In genomic region chr20:46837083-46837482, GRCh38 we compare ENCODE assay signal across 30 cellular contexts. TPM values are rescaled to one million over a fixed set of nuclear protein-coding genes. Genes with fewer than 3 reads are reported as not detected.
"Had no signal": no experiment of that assay in that cellular context is flagged by ENCODE, and none has a peak within 500 bp of the region (broad histone marks: within the 10 kb centered on the region; RNA-seq: fewer than 3 reads in every experiment).

No MANE protein-coding gene starts in this region.

- H3K9me3 Mint-ChIP-seq: immature natural killer cell; nephron; neural crest cell; stimulated activated effector memory CD8-positive, alpha-beta T cell treated with anti-CD3 and anti-CD28 coated beads, Interleukin-12 subunit alpha, Interleukin-12 subunit beta, amount 100 ng/mL, for 72 hours; stimulated activated naive CD8-positive, alpha-beta T cell treated with anti-CD3 and anti-CD28 coated beads, Interleukin-15, Interleukin-2, amounts not matched to agents 100 ng/mL and 50 ng/mL, for 24 hours had no signal

- H3K36me3 ChIP-seq: left lung, lower lobe of right lung, pancreas, prostate gland, sigmoid colon, spleen, suprapubic skin, thoracic aorta, tibial artery, upper lobe of right lung, uterus had no signal

- H3K27ac ChIP-seq: left lung, lower lobe of right lung, pancreas, prostate gland, sigmoid colon, spleen, suprapubic skin, thoracic aorta, tibial artery, upper lobe of right lung, uterus had no signal

- DNase-seq: immature natural killer cell; kidney; left colon; left lung; lower lobe of right lung; mammary epithelial cell; mesenchymal stem cell; naive thymus-derived CD8-positive, alpha-beta T cell; nucleus accumbens; pancreas; posterior cingulate gyrus; retina; right cardiac atrium; sigmoid colon; small intestine; spleen; stimulated activated CD4-positive, alpha-beta T cell treated with anti-CD3 and anti-CD28 coated beads, Interleukin-4, amount 100 ng/mL, for 24 hours; stimulated activated naive CD4-positive, alpha-beta T cell; tibial artery; trophoblast cell; upper lobe of right lung; uterus had no signal

- H3K4me1 ChIP-seq: left lung, lower lobe of right lung, pancreas, prostate gland, sigmoid colon, spleen, suprapubic skin, tibial artery, upper lobe of right lung, uterus had no signal

- H3K4me1 Mint-ChIP-seq: immature natural killer cell; naive thymus-derived CD8-positive, alpha-beta T cell; stimulated activated effector memory CD8-positive, alpha-beta T cell treated with anti-CD3 and anti-CD28 coated beads, Interleukin-12 subunit alpha, Interleukin-12 subunit beta, amount 100 ng/mL, for 72 hours had no signal

- H3K4me3 ChIP-seq: left lung, lower lobe of right lung, pancreas, prostate gland, sigmoid colon, spleen, suprapubic skin, thoracic aorta, tibial artery, upper lobe of right lung, uterus had no signal

- H3K27me3 ChIP-seq: pancreas, uterus had no signal

- ATAC-seq: left colon; left lung; lower lobe of right lung; naive thymus-derived CD8-positive, alpha-beta T cell; pancreas; right cardiac atrium; stimulated activated effector memory CD8-positive, alpha-beta T cell treated with anti-CD3 and anti-CD28 coated beads, Interleukin-12 subunit alpha, Interleukin-12 subunit beta, amount 100 ng/mL, for 72 hours; upper lobe of right lung had no signal

- FAIRE-seq: islet of Langerhans, kidney, pancreas, small intestine had no signal

- H3K36me3 Mint-ChIP-seq: naive thymus-derived CD8-positive, alpha-beta T cell; stimulated activated effector memory CD8-positive, alpha-beta T cell treated with anti-CD3 and anti-CD28 coated beads, Interleukin-12 subunit alpha, Interleukin-12 subunit beta, amount 100 ng/mL, for 72 hours had no signal

- H3K27ac Mint-ChIP-seq: immature natural killer cell; naive thymus-derived CD8-positive, alpha-beta T cell; nephron; stimulated activated effector memory CD8-positive, alpha-beta T cell treated with anti-CD3 and anti-CD28 coated beads, Interleukin-12 subunit alpha, Interleukin-12 subunit beta, amount 100 ng/mL, for 72 hours; stimulated activated naive CD8-positive, alpha-beta T cell treated with anti-CD3 and anti-CD28 coated beads, Interleukin-15, Interleukin-2, amounts not matched to agents 100 ng/mL and 50 ng/mL, for 24 hours had no signal

- H3K9me3 ChIP-seq: left lung, lower lobe of right lung, pancreas, prostate gland, sigmoid colon, spleen, suprapubic skin, thoracic aorta, tibial artery, upper lobe of right lung, uterus had no signal

- H3K4me3 Mint-ChIP-seq: immature natural killer cell; naive thymus-derived CD8-positive, alpha-beta T cell; nephron; neural crest cell; stimulated activated effector memory CD8-positive, alpha-beta T cell treated with anti-CD3 and anti-CD28 coated beads, Interleukin-12 subunit alpha, Interleukin-12 subunit beta, amount 100 ng/mL, for 72 hours; stimulated activated naive CD8-positive, alpha-beta T cell treated with anti-CD3 and anti-CD28 coated beads, Interleukin-15, Interleukin-2, amounts not matched to agents 100 ng/mL and 50 ng/mL, for 24 hours had no signal

RNA-seq across cellular contexts. Expression of gene EYA2, which starts 57.6 kb away (rescaled TPM):
- total RNA-seq: naive thymus-derived CD8-positive, alpha-beta T cell had no signal
- polyA plus RNA-seq: immature natural killer cell; naive thymus-derived CD8-positive, alpha-beta T cell had no signal
